8 cellular contexts compared by ENCODE assay signal in genomic region chr13:110616103-110617101, GRCh38. TPM values are rescaled to one million over a fixed set of nuclear protein-coding genes. Genes with fewer than 3 reads are reported as not detected.
DNase-seq lines count a peak whose midpoint lies in the region; ATAC-seq and TF ChIP-seq lines count a peak whose summit lies in the region.

No MANE protein-coding gene starts in this region.

- H3K27me3 Mint-ChIP-seq in GM23338 (ENCODE audit: insufficient read depth, low read depth, poor library complexity), result peaks cover 13% of the 10 kb centered on the region

- H3K4me2 ChIP-seq in GM23338, result peak overlapping the region; percentile 84
- peak overlapping the region; percentile 93 for H3K4me2 ChIP-seq in parathyroid adenoma (ENCODE audit: low read length)

- peak overlapping the region; percentile 89 for H3K4me3 Mint-ChIP-seq in GM23338

- DNase-seq in NCI-H1105 treated with DMSO at 0.1 percent for 48 hours (lab: John Stamatoyannopoulos, UW) (peak; percentile 20), NCI-H1105 (lab: John Stamatoyannopoulos, UW) (no peak), GM23338 (ENCODE audit: low spot score) (peak; percentile 51), LoVo (ENCODE audit: low spot score) (peak; percentile 58), fibroblast of the aortic adventitia (ENCODE audit: low read depth) (peak; percentile 67), SKM-1 (lab: John Stamatoyannopoulos, UW; ENCODE audit: unreplicated experiment) (no peak)
- peak; percentile 46 for DNase-seq in activated T-cell treated with anti-CD3 and anti-CD28 coated beads, Interleukin-2, amount 50 U/mL, for 1 hour

- H3K9me2 ChIP-seq in GM23338 (ENCODE audit: insufficient read depth), result peaks cover 11% of the 10 kb centered on the region

- peaks cover 29% of the 10 kb centered on the region for H4K20me1 ChIP-seq in GM23338 (replicated peaks; ENCODE audit: insufficient read depth)

- ATAC-seq in GM23338, result peak; percentile 47

- peaks cover 3% of the 10 kb centered on the region; the same call in 1 of the 3 replicates for H3K36me3 Mint-ChIP-seq in GM23338 (ENCODE audit: low read depth)

- no peaks in the 10 kb centered on the region for H3K9me3 ChIP-seq in parathyroid adenoma (ENCODE audit: control insufficient read depth, low read length)

- H3K27ac Mint-ChIP-seq in GM23338, result no peak overlapping the region

- H3K27ac ChIP-seq in GM23338 (ENCODE audit: low read depth) (no peak overlapping the region), parathyroid adenoma (peak overlapping the region; percentile 76)

- H3K9me3 Mint-ChIP-seq in GM23338, result peaks cover 15% of the 10 kb centered on the region; the same call in 2 of the 3 replicates

- H3K36me3 ChIP-seq in GM23338 (ENCODE audit: insufficient read depth), result no peaks in the 10 kb centered on the region
- H3K36me3 ChIP-seq in parathyroid adenoma (ENCODE audit: control insufficient read depth, insufficient read depth, low read length), result no peaks in the 10 kb centered on the region

- H3F3A ChIP-seq in GM23338 (replicated peaks; ENCODE audit: low read depth), result 0 out of 2 replicates have a peak, but pooled peaks cover 3% of the 10 kb centered on the region

- TF ChIP-seq CTCF in GM23338 (conservative IDR thresholded peaks at IDR 0.05; ENCODE audit: low read depth in 2 of 2) (peak in 1 of 2 experiments; percentile 24; a peak in 3 of 4 replicates), fibroblast of the aortic adventitia (IDR thresholded peaks at IDR 0.05; ENCODE audit: insufficient read depth, low read length) (peak; percentile 4), parathyroid adenoma (IDR thresholded peaks at IDR 0.05) (no peak)

- peaks cover 25% of the 10 kb centered on the region for H3K4me1 Mint-ChIP-seq in GM23338

- peaks cover 55% of the 10 kb centered on the region for H3K79me2 ChIP-seq in GM23338 (replicated peaks; ENCODE audit: insufficient read depth)
- H3K79me2 ChIP-seq in parathyroid adenoma, result peaks cover 28% of the 10 kb centered on the region

- peak overlapping the region; percentile 67 for H3K9ac ChIP-seq in parathyroid adenoma

- H3K4me1 ChIP-seq in GM23338 (ENCODE audit: insufficient read depth) (peaks cover 16% of the 10 kb centered on the region), parathyroid adenoma (peaks cover 14% of the 10 kb centered on the region)

- H3K27me3 ChIP-seq in GM23338 (ENCODE audit: insufficient read depth) (no peaks in the 10 kb centered on the region), parathyroid adenoma (ENCODE audit: control insufficient read depth, insufficient read depth, low read length) (no peaks in the 10 kb centered on the region)

- H3K4me3 ChIP-seq in GM23338 (peak overlapping the region; percentile 86), fibroblast of the aortic adventitia (ENCODE audit: low read depth, low read length) (peak overlapping the region; percentile 83), parathyroid adenoma (ENCODE audit: low read depth, low read length) (peak overlapping the region; percentile 69)

- H2AFZ ChIP-seq in GM23338, result 0 out of 2 replicates have a peak overlapping the region, but pooled peaks have one; percentile 70
- H2AFZ ChIP-seq in parathyroid adenoma, result peak overlapping the region; percentile 95

TF ChIP-seq in GM23338, 12 proteins besides CTCF, POLR2A, EP300 and RAD21 (continues in another document):
- TF ChIP-seq ZNF462 (CRISPR knock-in tag; IDR thresholded peaks at IDR 0.05) (no peak), REST (IDR thresholded peaks at IDR 0.05; ENCODE audit: unreplicated experiment) (no peak), JUNB (IDR thresholded peaks at IDR 0.05; ENCODE audit: unreplicated experiment) (no peak), STAT1 (IDR thresholded peaks at IDR 0.05; ENCODE audit: unreplicated experiment) (no peak), EZH2phosphoT487 (IDR thresholded peaks at IDR 0.05; ENCODE audit: unreplicated experiment) (no peak), ZNF331 (CRISPR knock-in tag; IDR thresholded peaks at IDR 0.05; ENCODE audit: low read depth) (no peak)

RNA-seq across cellular contexts. Expression of gene NAXD, which starts 1.1 kb away (rescaled TPM):
- 16.1 and 18.5 TPM in 2 replicates for total RNA-seq in GM23338 (2014; rRNA removed; shearing (Covaris generic))
- polyA plus RNA-seq in GM23338 (2016; fragmentation: Nextera tagmentation; extraction: Ambion mirVana), result 15.3 and 16.9 TPM in 2 replicates
- 14.8 and 14.9 TPM in 2 replicates for total RNA-seq in fibroblast of the aortic adventitia (ENCODE audit: low replicate concordance)

RNA-seq across cellular contexts. Expression of gene RAB20, which starts 54.9 kb away (rescaled TPM):
- total RNA-seq in GM23338 (2014; rRNA removed; shearing (Covaris generic)), result 26.6 and 32.1 TPM in 2 replicates
- polyA plus RNA-seq in GM23338 (2016; fragmentation: Nextera tagmentation; extraction: Ambion mirVana), result 11.8 and 12.3 TPM in 2 replicates
- total RNA-seq in fibroblast of the aortic adventitia (ENCODE audit: low replicate concordance), result 1.6 and 3.5 TPM in 2 replicates

Comparison
In these comparisons a context has a peak if more than half of its experiments do, and no peak if none do; other contexts are left out.
1. DNase-seq: peak in NCI-H1105 treated with DMSO at 0.1 percent for 48 hours (single experiment), GM23338 (single experiment), LoVo (single experiment), activated T-cell treated with anti-CD3 and anti-CD28 coated beads, Interleukin-2, amount 50 U/mL, for 1 hour (single experiment) and fibroblast of the aortic adventitia (single experiment); none in NCI-H1105 (single experiment) and SKM-1 (single experiment).
2. Peak in every context shown above with its lines, with median percentiles within 50 percentile points of each other: H3K4me3 ChIP-seq.